Comparison of ENCODE assay signal across 27 cellular contexts in the genomic region with DNA sequence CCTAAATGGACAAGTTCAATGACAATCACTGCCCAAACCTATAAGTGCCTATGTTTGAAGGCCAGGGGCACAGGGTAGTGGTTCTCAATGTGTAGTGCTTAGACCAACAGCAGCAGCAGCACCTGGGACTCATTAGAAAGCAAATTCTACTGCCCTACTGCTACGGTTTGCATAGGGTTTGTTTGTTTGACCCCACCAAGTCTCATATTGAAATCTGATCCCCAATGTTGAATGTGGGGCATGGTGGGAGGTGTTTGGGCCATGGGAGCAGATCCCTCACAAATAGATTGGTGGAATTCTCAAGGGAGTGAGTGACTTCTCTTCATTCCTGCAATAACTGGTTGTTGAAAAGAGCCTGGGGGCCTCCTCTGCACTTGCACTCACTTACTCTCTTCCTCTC. TPM values are rescaled to one million over a fixed set of nuclear protein-coding genes. Genes with fewer than 3 reads are reported as not detected.
"Had no signal": no experiment of that assay in that cellular context is flagged by ENCODE, and none has a peak within 500 bp of the region (broad histone marks: within the 10 kb centered on the region; RNA-seq: fewer than 3 reads in every experiment).

No MANE protein-coding gene starts in this region.

- DNase-seq: activated CD4-positive, alpha-beta memory T cell treated with anti-CD3 and anti-CD28 coated beads, Interleukin-2, amount 10 ng/mL, durations not matched to agents 7 days and 5 days; activated CD4-positive, alpha-beta T cell treated with anti-CD3 and anti-CD28 coated beads, Interleukin-2, amount 10 ng/mL, durations not matched to agents 7 days and 5 days; activated CD4-positive, CD25-positive, alpha-beta regulatory T cell; activated gamma-delta T cell treated with Interleukin-2 at 50 U/mL for 16 hours; activated naive CD4-positive, alpha-beta T cell treated with anti-CD3 and anti-CD28 coated beads, Interleukin-2, amount 50 U/mL, for 16 hours; activated naive CD8-positive, alpha-beta T cell treated with anti-CD3 and anti-CD28 coated beads, Interleukin-2, amount 10 ng/mL, durations not matched to agents 7 days and 5 days; activated T-cell treated with anti-CD3 and anti-CD28 coated beads, Interleukin-2, amount 50 U/mL, for 72 hours; adrenal gland; anterior cingulate cortex; central memory CD4-positive, alpha-beta T cell; Kasumi-1; KBM-7; NCI-H1105 treated with DMSO at 0.1 percent for 48 hours; NCI-H1694 treated with DMSO at 0.1 percent for 48 hours; NCI-H2029 treated with DMSO at 0.1 percent for 48 hours; NCI-H510A treated with DMSO at 0.1 percent for 48 hours; NK-92 treated with Interleukin-12 subunit alpha and Interleukin-12 subunit beta, amount 100 ng/mL, for 24 hours; OCI-M1; RPMI8226; T-cell; T-helper 2 cell; T1000 had no signal

- H3K27ac Mint-ChIP-seq: activated CD4-positive, alpha-beta memory T cell treated with anti-CD3 and anti-CD28 coated beads, Interleukin-2, amount 10 ng/mL, durations not matched to agents 7 days and 5 days; activated CD4-positive, alpha-beta T cell treated with anti-CD3 and anti-CD28 coated beads, Interleukin-2, amount 10 ng/mL, durations not matched to agents 7 days and 5 days; activated naive CD8-positive, alpha-beta T cell treated with anti-CD3 and anti-CD28 coated beads, Interleukin-2, amount 10 ng/mL, durations not matched to agents 7 days and 5 days; activated T-cell treated with anti-CD3 and anti-CD28 coated beads, Interleukin-2, amount 50 U/mL, for 72 hours; activated T-helper 2 cell treated with anti-CD3 and anti-CD28 coated beads, Interferon-gamma antibody, Interleukin-2, Interleukin-4, amounts not matched to agents 10 μg/mL and 5 μg/mL and 100 μg/mL, durations not matched to agents 14 hours and 24 hours and 36 hours; T-cell had no signal

- ATAC-seq: activated T-cell treated with anti-CD3 and anti-CD28 coated beads, Interleukin-2, amount 50 U/mL, for 72 hours; Panc1; Right ventricle myocardium inferior; T-cell had no signal

- H3K36me3 Mint-ChIP-seq: activated naive CD8-positive, alpha-beta T cell treated with anti-CD3 and anti-CD28 coated beads, Interleukin-2, amount 10 ng/mL, durations not matched to agents 7 days and 5 days; T-cell had no signal

- H3K4me1 Mint-ChIP-seq: activated CD4-positive, alpha-beta memory T cell treated with anti-CD3 and anti-CD28 coated beads, Interleukin-2, amount 10 ng/mL, durations not matched to agents 7 days and 5 days; activated naive CD8-positive, alpha-beta T cell treated with anti-CD3 and anti-CD28 coated beads, Interleukin-2, amount 10 ng/mL, durations not matched to agents 7 days and 5 days had no signal

- H3K4me1 ChIP-seq: adrenal gland, breast epithelium had no signal

- H3K27me3 Mint-ChIP-seq: activated CD4-positive, alpha-beta memory T cell treated with anti-CD3 and anti-CD28 coated beads, Interleukin-2, amount 10 ng/mL, durations not matched to agents 7 days and 5 days; activated CD4-positive, alpha-beta T cell treated with anti-CD3 and anti-CD28 coated beads, Interleukin-2, amount 10 ng/mL, durations not matched to agents 7 days and 5 days; activated naive CD8-positive, alpha-beta T cell treated with anti-CD3 and anti-CD28 coated beads, Interleukin-2, amount 10 ng/mL, durations not matched to agents 7 days and 5 days had no signal

- H3K27me3 ChIP-seq: adrenal gland, breast epithelium had no signal

- H3K9me3 Mint-ChIP-seq: activated CD4-positive, alpha-beta memory T cell treated with anti-CD3 and anti-CD28 coated beads, Interleukin-2, amount 10 ng/mL, durations not matched to agents 7 days and 5 days; activated CD4-positive, alpha-beta T cell treated with anti-CD3 and anti-CD28 coated beads, Interleukin-2, amount 10 ng/mL, durations not matched to agents 7 days and 5 days; T-cell had no signal

- H3K27ac ChIP-seq: adrenal gland, breast epithelium, SK-N-MC had no signal

- H3K4me3 ChIP-seq: adrenal gland, breast epithelium, SK-N-MC had no signal

- H3K36me3 ChIP-seq: adrenal gland, breast epithelium had no signal

- H3K9me3 ChIP-seq: adrenal gland, breast epithelium had no signal

- H3K4me3 Mint-ChIP-seq: activated CD4-positive, alpha-beta memory T cell treated with anti-CD3 and anti-CD28 coated beads, Interleukin-2, amount 10 ng/mL, durations not matched to agents 7 days and 5 days; activated CD4-positive, alpha-beta T cell treated with anti-CD3 and anti-CD28 coated beads, Interleukin-2, amount 10 ng/mL, durations not matched to agents 7 days and 5 days; activated naive CD8-positive, alpha-beta T cell treated with anti-CD3 and anti-CD28 coated beads, Interleukin-2, amount 10 ng/mL, durations not matched to agents 7 days and 5 days; activated T-cell treated with anti-CD3 and anti-CD28 coated beads, Interleukin-2, amount 50 U/mL, for 72 hours; T-cell had no signal

RNA-seq across cellular contexts. Expression of a gene that starts 39.6 kb away (rescaled TPM):
- total RNA-seq: activated CD4-positive, alpha-beta memory T cell treated with anti-CD3 and anti-CD28 coated beads, Interleukin-2, amount 10 ng/mL, durations not matched to agents 7 days and 5 days; activated CD4-positive, alpha-beta T cell treated with anti-CD3 and anti-CD28 coated beads, Interleukin-2, amount 10 ng/mL, durations not matched to agents 7 days and 5 days; activated T-cell treated with anti-CD3 and anti-CD28 coated beads, Interleukin-2, amount 50 U/mL, for 72 hours; activated T-helper 2 cell treated with anti-CD3 and anti-CD28 coated beads, Interferon-gamma antibody, Interleukin-2, Interleukin-4, amounts not matched to agents 10 μg/mL and 5 μg/mL and 100 μg/mL, durations not matched to agents 14 hours and 24 hours and 36 hours had no signal
